Comparison of ENCODE assay signal across 8 cellular contexts in the genomic region with DNA sequence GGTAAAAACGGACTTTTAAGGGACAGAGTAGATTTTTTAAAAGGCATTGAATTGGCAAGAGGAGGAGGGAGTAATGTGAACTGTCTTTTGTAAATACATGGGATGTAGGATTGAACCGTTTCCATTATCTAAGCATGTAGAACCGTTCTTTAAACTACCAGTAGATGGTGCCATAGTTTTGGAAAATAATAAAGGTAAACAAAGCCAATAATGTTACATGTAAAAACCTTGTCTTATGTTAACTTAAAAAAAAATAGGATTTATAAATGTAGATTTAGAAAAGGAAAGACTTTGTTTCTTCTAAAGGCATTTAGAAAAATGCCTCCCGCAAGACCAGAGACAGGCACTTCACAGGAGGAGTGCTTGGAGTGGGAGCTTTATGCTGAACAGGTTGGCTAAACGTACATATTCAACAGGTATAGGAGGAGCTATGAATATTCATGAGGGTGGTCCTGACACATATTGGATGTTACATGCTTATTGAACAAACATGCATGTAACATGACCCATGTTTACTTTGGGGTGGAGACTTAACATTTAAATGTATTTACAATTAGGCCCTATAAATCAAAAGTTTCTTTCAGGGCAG. TPM values are rescaled to one million over a fixed set of nuclear protein-coding genes. Genes with fewer than 3 reads are reported as not detected.
DNase-seq lines count a peak whose midpoint lies in the region; TF ChIP-seq lines count a peak whose summit lies in the region.

No MANE protein-coding gene starts in this region.

- no peaks in the 10 kb centered on the region for H4K20me1 ChIP-seq in MM.1S (ENCODE audit: insufficient read depth, low read length)

- no peaks in the 10 kb centered on the region for H3K9me3 ChIP-seq in MM.1S (replicated peaks; ENCODE audit: insufficient read depth, low read length)
- H3K9me3 ChIP-seq in ovary, result no peaks in the 10 kb centered on the region

- H3K4me3 ChIP-seq in MM.1S (ENCODE audit: low read length) (no peak overlapping the region), fibroblast of villous mesenchyme (ENCODE audit: low read depth, low read length) (no peak overlapping the region), ovary (no peak overlapping the region)

- intact Hi-C loops in ovary (cut with DNase I), result loop anchor here (5.0 to 10.0 kb wide), 4 partner anchors 133 to 505 kb away; a partner anchor contains a TSS

- H3K9me2 ChIP-seq in MM.1S (replicated peaks; ENCODE audit: insufficient read depth, low read length), result no peaks in the 10 kb centered on the region

- H3K27me3 ChIP-seq in MM.1S (replicated peaks; ENCODE audit: insufficient read depth, low read length) (no peaks in the 10 kb centered on the region), ovary (no peaks in the 10 kb centered on the region)

- TF ChIP-seq EP300 in ovary (IDR thresholded peaks at IDR 0.05), result no peak

- no peak overlapping the region for H3K27ac ChIP-seq in MM.1S (ENCODE audit: low read length)
- no peak overlapping the region for H3K27ac ChIP-seq in ovary

- no peak for TF ChIP-seq POLR2A in ovary (IDR thresholded peaks at IDR 0.05)

- H3K4me2 ChIP-seq in MM.1S (ENCODE audit: low read depth, low read length), result no peak overlapping the region

- H3K36me3 ChIP-seq in MM.1S (replicated peaks; ENCODE audit: insufficient read depth, low read length) (no peaks in the 10 kb centered on the region), ovary (no peaks in the 10 kb centered on the region)

- no peaks in the 10 kb centered on the region for H3K4me1 ChIP-seq in MM.1S (ENCODE audit: low read length)
- H3K4me1 ChIP-seq in ovary (ENCODE audit: insufficient read depth), result no peaks in the 10 kb centered on the region

- no peaks in the 10 kb centered on the region for H3K79me2 ChIP-seq in MM.1S (ENCODE audit: low read length)

- H2AFZ ChIP-seq in MM.1S (ENCODE audit: low read length), result no peak overlapping the region

- WGBS in ovary, 3 donors, result 17 to 22% (median 21%) methylated on average over 5 of the region's 5 CpGs

- no peaks in the 10 kb centered on the region for H3F3A ChIP-seq in MM.1S (ENCODE audit: insufficient read depth, low read length)

- TF ChIP-seq CTCF in MM.1S (IDR thresholded peaks at IDR 0.05; ENCODE audit: low read length) (peak; percentile 60), fibroblast of villous mesenchyme (IDR thresholded peaks at IDR 0.05; ENCODE audit: insufficient read depth, low read depth, low read length) (peak; percentile 61), ovary (IDR thresholded peaks at IDR 0.05) (peak; percentile 30 to 45 (median 42))

- H3K9ac ChIP-seq in MM.1S (ENCODE audit: low read length), result no peak overlapping the region

- DNase-seq in NCI-H510A treated with DMSO at 0.1 percent for 48 hours (lab: John Stamatoyannopoulos, UW), result peak; percentile 14
- DNase-seq in NCI-H510A (lab: John Stamatoyannopoulos, UW), result no peak
- DNase-seq in HCEC 1CT, result peak; percentile 47
- peak; percentile 51 for DNase-seq in MM.1S
- DNase-seq in SW480 (ENCODE audit: low spot score), result peak; percentile 48
- peak; percentile 71 for DNase-seq in fibroblast of villous mesenchyme (ENCODE audit: low read depth)
- no peak for DNase-seq in ovary
- no peak for DNase-seq in ecto neural progenitor cell (ENCODE audit: low spot score)

RNA-seq across cellular contexts. Expression of a gene that starts 45.5 kb away (rescaled TPM):
- total RNA-seq in fibroblast of villous mesenchyme (1.3 and 1.6 TPM in 2 replicates), ovary (1 to 10 TPM; 1.0 to 2.5 (median 2.0) TPM)
- 1 to 10 TPM; 2.4 to 4.9 TPM for polyA plus RNA-seq in ovary

Comparison
In these comparisons a context has a peak if more than half of its experiments do, and no peak if none do; other contexts are left out.
1. DNase-seq: peak in NCI-H510A treated with DMSO at 0.1 percent for 48 hours (single experiment), HCEC 1CT (single experiment), MM.1S (single experiment), SW480 (single experiment) and fibroblast of villous mesenchyme (single experiment); none in NCI-H510A (single experiment), ovary (0 of 5) and ecto neural progenitor cell (single experiment).
2. Peak in every context shown above with its lines, with median percentiles within 50 percentile points of each other: CTCF ChIP-seq.